In genomic region chr7:130069179-130069977, GRCh38 we compare ENCODE assay signal across 8 cellular contexts. TPM values are rescaled to one million over a fixed set of nuclear protein-coding genes. Genes with fewer than 3 reads are reported as not detected.
DNase-seq lines count a peak whose midpoint lies in the region; ATAC-seq and TF ChIP-seq lines count a peak whose summit lies in the region.

No MANE protein-coding gene starts in this region.

- H3K4me3 Mint-ChIP-seq in central memory CD8-positive, alpha-beta T cell = peak overlapping the region; percentile 87
- peak overlapping the region; percentile 97 for H3K4me3 Mint-ChIP-seq in natural killer cell

- no peak for ATAC-seq in central memory CD8-positive, alpha-beta T cell (replicated peaks; ENCODE audit: extremely low read depth, poor library complexity, severe bottlenecking)
- no peak for ATAC-seq in natural killer cell

- H3K9me3 ChIP-seq in BLaER1 treated with 17β-estradiol and CSF1 and Interleukin-3, amounts not matched to agents 10 nM and 100 nM (replicated peaks in 1 of 11) = no peaks in the 10 kb centered on the region
- H3K9me3 ChIP-seq in MM.1S (replicated peaks; ENCODE audit: insufficient read depth, low read length) = no peaks in the 10 kb centered on the region

- intact Hi-C loops in natural killer cell (cut with micrococcal nuclease) = no loop called here

- no peak for DNase-seq in MM.1S
- no peak for DNase-seq in central memory CD8-positive, alpha-beta T cell (ENCODE audit: low spot score in 2 of 2)
- no peak for DNase-seq in natural killer cell
- DNase-seq in activated effector memory CD4-positive, alpha-beta T cell treated with anti-CD3 and anti-CD28 coated beads, Interleukin-2, amount 50 U/mL, for 16 hours = no peak
- no peak for DNase-seq in NK-92 (lab: John Stamatoyannopoulos, UW; ENCODE audit: unreplicated experiment)
- no peak for DNase-seq in activated gamma-delta T cell (lab: John Stamatoyannopoulos, UW)
- DNase-seq in NCI-H2196 treated with DMSO at 0.1 percent for 48 hours (lab: John Stamatoyannopoulos, UW; ENCODE audit: unreplicated experiment) = no peak

- TF ChIP-seq CTCF in MM.1S (IDR thresholded peaks at IDR 0.05; ENCODE audit: low read length) (no peak), natural killer cell (IDR thresholded peaks at IDR 0.05) (no peak)

- no peaks in the 10 kb centered on the region for H3K27me3 Mint-ChIP-seq in central memory CD8-positive, alpha-beta T cell
- peaks cover 0 to 3% of the 10 kb centered on the region in 2 donors for H3K27me3 Mint-ChIP-seq in natural killer cell (ENCODE audit: low read depth in 2 of 2)

- peak overlapping the region; percentile 70 to 88 (median 83) for H3K9ac ChIP-seq in BLaER1 treated with 17β-estradiol and CSF1 and Interleukin-3, amounts not matched to agents 10 nM and 100 nM
- H3K9ac ChIP-seq in MM.1S (ENCODE audit: low read length) = peak overlapping the region; percentile 46; the same call in 1 of the 2 replicates

- peak overlapping the region; percentile 67 to 90 (median 76) for H3K4me2 ChIP-seq in BLaER1 treated with 17β-estradiol and CSF1 and Interleukin-3, amounts not matched to agents 10 nM and 100 nM
- H3K4me2 ChIP-seq in MM.1S (ENCODE audit: low read depth, low read length) = peak overlapping the region; percentile 87

- peaks cover 11 to 33% (median 22%) of the 10 kb centered on the region in 10 experiments; a peak in 19 of 20 replicates for H3K4me1 ChIP-seq in BLaER1 treated with 17β-estradiol and CSF1 and Interleukin-3, amounts not matched to agents 10 nM and 100 nM
- peaks cover 21% of the 10 kb centered on the region for H3K4me1 ChIP-seq in MM.1S (ENCODE audit: low read length)

- peak overlapping the region; percentile 33 to 75 (median 66); a peak in 19 of 22 replicates for H3K27ac ChIP-seq in BLaER1 treated with 17β-estradiol and CSF1 and Interleukin-3, amounts not matched to agents 10 nM and 100 nM
- no peak overlapping the region; the same call in 1 of the 2 replicates for H3K27ac ChIP-seq in MM.1S (ENCODE audit: low read length)

- peaks cover 40% of the 10 kb centered on the region for H3K79me2 ChIP-seq in MM.1S (ENCODE audit: low read length)

- H3K27ac Mint-ChIP-seq in central memory CD8-positive, alpha-beta T cell (ENCODE audit: low read depth) = peak overlapping the region; percentile 97
- peak overlapping the region; percentile 90 to 95 for H3K27ac Mint-ChIP-seq in natural killer cell

- no peaks in the 10 kb centered on the region for H3K9me2 ChIP-seq in MM.1S (replicated peaks; ENCODE audit: insufficient read depth, low read length)

- peak overlapping the region; percentile 93 for H2AFZ ChIP-seq in MM.1S (ENCODE audit: low read length)

- peak overlapping the region; percentile 76 to 97 (median 84) for H3K4me3 ChIP-seq in BLaER1 treated with 17β-estradiol and CSF1 and Interleukin-3, amounts not matched to agents 10 nM and 100 nM
- peak overlapping the region; percentile 88 for H3K4me3 ChIP-seq in MM.1S (ENCODE audit: low read length)

- peaks cover 3% of the 10 kb centered on the region; the same call in 1 of the 2 replicates for H3F3A ChIP-seq in MM.1S (ENCODE audit: insufficient read depth, low read length)

- peaks cover 17 to 36% (median 32%) of the 10 kb centered on the region in 11 experiments; a peak in 21 of 22 replicates for H4K20me1 ChIP-seq in BLaER1 treated with 17β-estradiol and CSF1 and Interleukin-3, amounts not matched to agents 10 nM and 100 nM
- H4K20me1 ChIP-seq in MM.1S (ENCODE audit: insufficient read depth, low read length) = no peaks in the 10 kb centered on the region

- peaks cover 40% of the 10 kb centered on the region for H3K4me1 Mint-ChIP-seq in central memory CD8-positive, alpha-beta T cell
- H3K4me1 Mint-ChIP-seq in natural killer cell = peaks cover 37 to 43% of the 10 kb centered on the region in 2 donors

- H3K36me3 Mint-ChIP-seq in central memory CD8-positive, alpha-beta T cell (ENCODE audit: insufficient read depth) = peaks cover 16% of the 10 kb centered on the region
- H3K36me3 Mint-ChIP-seq in natural killer cell = no peaks in the 10 kb centered on the region

- no peaks in the 10 kb centered on the region for H3K27me3 ChIP-seq in BLaER1 treated with 17β-estradiol and CSF1 and Interleukin-3, amounts not matched to agents 10 nM and 100 nM
- H3K27me3 ChIP-seq in MM.1S (replicated peaks; ENCODE audit: insufficient read depth, low read length) = no peaks in the 10 kb centered on the region

- H3K36me3 ChIP-seq in BLaER1 treated with 17β-estradiol and CSF1 and Interleukin-3, amounts not matched to agents 10 nM and 100 nM = peaks cover 0 to 13% (median 0%) of the 10 kb centered on the region in 11 experiments; a peak in 5 of 22 replicates
- no peaks in the 10 kb centered on the region for H3K36me3 ChIP-seq in MM.1S (replicated peaks; ENCODE audit: insufficient read depth, low read length)

- H3K9me3 Mint-ChIP-seq in central memory CD8-positive, alpha-beta T cell = no peaks in the 10 kb centered on the region
- H3K9me3 Mint-ChIP-seq in natural killer cell = no peaks in the 10 kb centered on the region

RNA-seq across cellular contexts. Expression of gene KLHDC10, which starts 1.0 kb away (rescaled TPM):
- 10 to 100 TPM; 13.6 to 23.2 (median 21.9) TPM for total RNA-seq in natural killer cell

RNA-seq across cellular contexts. Expression of gene ZC3HC1, which starts 18.2 kb away (rescaled TPM):
- total RNA-seq in natural killer cell = 1 to 10 TPM; 7.8 to 8.9 (median 7.9) TPM
